In the genomic region with DNA sequence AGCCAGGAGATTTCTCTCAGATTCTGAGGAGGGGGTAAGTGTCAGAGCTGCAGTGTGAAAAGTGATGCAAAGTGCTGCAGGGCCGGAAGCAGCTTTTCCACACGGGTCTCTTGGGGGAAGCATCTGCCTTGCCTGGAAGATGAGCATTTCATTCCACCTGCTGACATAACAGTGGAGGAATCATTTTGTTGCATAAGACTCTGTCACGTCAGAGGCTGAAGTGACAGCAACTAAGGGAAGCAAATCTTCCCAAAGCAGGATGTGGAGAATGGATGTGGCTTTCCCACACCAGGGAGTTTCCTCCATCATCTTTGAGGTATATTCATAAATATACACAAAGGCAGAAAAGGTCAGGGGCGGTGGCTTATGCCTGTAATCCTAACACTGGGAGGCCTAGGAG, we compare ENCODE assay signal across 1 cellular context.
TF ChIP-seq lines count a peak whose summit lies in the region.

No MANE protein-coding gene starts in this region.

TF ChIP-seq in IMR-90, 13 proteins besides CTCF, POLR2A, EP300 and RAD21 (continued from another document):
- TF ChIP-seq MAZ (IDR thresholded peaks at IDR 0.05; ENCODE audit: borderline replicate concordance, low read depth, low read length) (0 out of 2 replicates have a peak, but pooled peaks have one; percentile 28), SMC3 (IDR thresholded peaks at IDR 0.05; ENCODE audit: low read depth, low read length) (no peak), MAFK (IDR thresholded peaks at IDR 0.05; ENCODE audit: low read depth, low read length) (no peak), FOS (IDR thresholded peaks at IDR 0.05; ENCODE audit: low read depth, low read length) (0 out of 2 replicates have a peak, but pooled peaks have one; percentile 2), RFX5 (IDR thresholded peaks at IDR 0.05; ENCODE audit: low read depth, low read length) (no peak), CHD1 (IDR thresholded peaks at IDR 0.05; ENCODE audit: low read depth, low read length) (no peak), CEBPB (IDR thresholded peaks at IDR 0.05; ENCODE audit: low read depth, low read length) (peak; percentile 95), MXI1 (IDR thresholded peaks at IDR 0.05; ENCODE audit: borderline replicate concordance, low read depth, low read length) (no peak), NFE2L2 (IDR thresholded peaks at IDR 0.05; ENCODE audit: low read depth, low read length) (no peak)
- TF ChIP-seq, protein P1, sequence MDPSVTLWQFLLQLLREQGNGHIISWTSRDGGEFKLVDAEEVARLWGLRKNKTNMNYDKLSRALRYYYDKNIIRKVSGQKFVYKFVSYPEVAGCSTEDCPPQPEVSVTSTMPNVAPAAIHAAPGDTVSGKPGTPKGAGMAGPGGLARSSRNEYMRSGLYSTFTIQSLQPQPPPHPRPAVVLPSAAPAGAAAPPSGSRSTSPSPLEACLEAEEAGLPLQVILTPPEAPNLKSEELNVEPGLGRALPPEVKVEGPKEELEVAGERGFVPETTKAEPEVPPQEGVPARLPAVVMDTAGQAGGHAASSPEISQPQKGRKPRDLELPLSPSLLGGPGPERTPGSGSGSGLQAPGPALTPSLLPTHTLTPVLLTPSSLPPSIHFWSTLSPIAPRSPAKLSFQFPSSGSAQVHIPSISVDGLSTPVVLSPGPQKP (IDR thresholded peaks at IDR 0.05; ENCODE audit: borderline replicate concordance, low read depth, low read length): no peak
- TF ChIP-seq, protein P2, sequence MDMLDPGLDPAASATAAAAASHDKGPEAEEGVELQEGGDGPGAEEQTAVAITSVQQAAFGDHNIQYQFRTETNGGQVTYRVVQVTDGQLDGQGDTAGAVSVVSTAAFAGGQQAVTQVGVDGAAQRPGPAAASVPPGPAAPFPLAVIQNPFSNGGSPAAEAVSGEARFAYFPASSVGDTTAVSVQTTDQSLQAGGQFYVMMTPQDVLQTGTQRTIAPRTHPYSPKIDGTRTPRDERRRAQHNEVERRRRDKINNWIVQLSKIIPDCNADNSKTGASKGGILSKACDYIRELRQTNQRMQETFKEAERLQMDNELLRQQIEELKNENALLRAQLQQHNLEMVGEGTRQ (IDR thresholded peaks at IDR 0.05; ENCODE audit: low read depth, low read length): no peak
TF ChIP-seq in IMR-90: peak in this region for 4.
